ENCODE assay signal across 8 cellular contexts in genomic region chr11:2892215-2893020, GRCh38. TPM values are rescaled to one million over a fixed set of nuclear protein-coding genes. Genes with fewer than 3 reads are reported as not detected.
DNase-seq lines count a peak whose midpoint lies in the region; ATAC-seq, FAIRE-seq and TF ChIP-seq lines count a peak whose summit lies in the region.

No MANE protein-coding gene starts in this region.

- H3K4me1 Mint-ChIP-seq in Calu3 (ENCODE audit: low read depth, unreplicated experiment): peaks cover 15% of the 10 kb centered on the region

- intact Hi-C loops in Calu3 (cut with micrococcal nuclease; ENCODE audit: unreplicated experiment) (loop anchor here (2.0 kb wide), 1 partner anchor 38 kb away; no protein-coding TSS in a partner anchor), pancreas (cut with DNase I) (loop anchor here (5.0 to 10.0 kb wide), 4 partner anchors 358 to 588 kb away; partner anchors contain the start of genes C11orf21 (in 1 of the 3) and TSPAN32 (in 1 of the 3))

- TF ChIP-seq EP300 in gastroesophageal sphincter (IDR thresholded peaks at IDR 0.05): no peak

- peak; percentile 16 for ATAC-seq in gastroesophageal sphincter
- ATAC-seq in pancreas: peak in 3 of 4 donors; percentile 56 to 65 (median 59)
- no peak for ATAC-seq in GM18870 (IDR thresholded peaks at IDR 0.05; ENCODE audit: unreplicated experiment)

- no TSS peak for BruUV-seq in Calu3 (replicated peaks; lab: Mats Ljungman, UMichigan)

- peaks cover 21% of the 10 kb centered on the region for H3K36me3 Mint-ChIP-seq in Calu3 (ENCODE audit: insufficient read depth, unreplicated experiment)

- CTCF ChIA-PET in Calu3 (lab: Charles Lee): interaction anchor here (0.5 to 6.5 kb wide), 15 partner anchors 11 to 788 kb away, joined by 3 to 100 read pairs (median 8); partner anchors contain the start of gene PHLDA2

- H3K36me3 ChIP-seq in Peyer's patch (no peaks in the 10 kb centered on the region), gastroesophageal sphincter (no peaks in the 10 kb centered on the region), pancreas (no peaks in the 10 kb centered on the region)

- 7% methylated on average over 9 of the region's 36 CpGs; no CpG with 5 or more reads in 1 of the 2 donors for WGBS in gastroesophageal sphincter (ENCODE audit: low coverage in 1 of 2), 2 donors
- 12 to 15% methylated on average over 33 to 36 of the region's 36 CpGs for WGBS in pancreas, 2 donors

- no peaks in the 10 kb centered on the region for H3K9me3 Mint-ChIP-seq in Calu3 (ENCODE audit: low read depth, unreplicated experiment)

- H3K9me3 ChIP-seq in Peyer's patch (no peaks in the 10 kb centered on the region), gastroesophageal sphincter (no peaks in the 10 kb centered on the region), pancreas (no peaks in the 10 kb centered on the region)

- H3K4me3 Mint-ChIP-seq in Calu3 (ENCODE audit: low read depth, unreplicated experiment): peak overlapping the region; percentile 72

- peak overlapping the region; percentile 48 to 82 (median 60) for H3K27ac ChIP-seq in Peyer's patch
- H3K27ac ChIP-seq in gastroesophageal sphincter: peak overlapping the region in 3 of 4 donors; percentile 62 to 81 (median 78)
- peak overlapping the region in 2 of 4 donors; percentile 3 to 13 for H3K27ac ChIP-seq in pancreas

- peak overlapping the region; percentile 84 for H3K27ac Mint-ChIP-seq in Calu3 (ENCODE audit: unreplicated experiment)

- no peaks in the 10 kb centered on the region for H3K27me3 Mint-ChIP-seq in Calu3 (ENCODE audit: unreplicated experiment)

- DNase-seq in Calu3 (peak; percentile 73), HT-29 (ENCODE audit: low spot score) (peak; percentile 81), Peyer's patch (peak; percentile 62 to 76 (median 75)), pancreas (peak in 3 of 6 donors; percentile 46 to 80 (median 64)), H4 (ENCODE audit: low spot score) (no peak)
- peak; percentile 70 for DNase-seq in activated naive CD4-positive, alpha-beta T cell treated with Interleukin-2 at 50 U/mL for 16 hours

- no peak for TF ChIP-seq POLR2A in Peyer's patch (IDR thresholded peaks at IDR 0.05)
- no peak for TF ChIP-seq POLR2A in gastroesophageal sphincter (IDR thresholded peaks at IDR 0.05)

- peak overlapping the region; percentile 35 to 54 (median 48) for H3K4me3 ChIP-seq in Peyer's patch
- H3K4me3 ChIP-seq in gastroesophageal sphincter: peak overlapping the region in 1 of 2 donors; percentile 52
- H3K4me3 ChIP-seq in pancreas: peak overlapping the region in 1 of 4 donors; percentile 29

- H3K4me1 ChIP-seq in Peyer's patch: peaks cover 5 to 27% (median 12%) of the 10 kb centered on the region in 4 donors
- peaks cover 6 to 49% (median 29%) of the 10 kb centered on the region in 3 donors for H3K4me1 ChIP-seq in gastroesophageal sphincter
- peaks cover 14 to 23% (median 17%) of the 10 kb centered on the region in 3 donors for H3K4me1 ChIP-seq in pancreas

- no peak for FAIRE-seq in pancreas (lab: Jason Lieb, UNC)

- H3K27me3 ChIP-seq in Peyer's patch: no peaks in the 10 kb centered on the region
- H3K27me3 ChIP-seq in gastroesophageal sphincter: no peaks in the 10 kb centered on the region
- H3K27me3 ChIP-seq in pancreas: no peaks in the 10 kb centered on the region

- TF ChIP-seq CTCF in Calu3 (IDR thresholded peaks at IDR 0.05; ENCODE audit: unreplicated experiment) (peak; percentile 86), Peyer's patch (IDR thresholded peaks at IDR 0.05) (peak; percentile 84 to 88 (median 87)), gastroesophageal sphincter (IDR thresholded peaks at IDR 0.05) (peak in 3 of 4 experiments; percentile 93 to 96 (median 96)), pancreas (IDR thresholded peaks at IDR 0.05) (peak; percentile 69 to 83 (median 80))

RNA-seq across cellular contexts. Expression of gene CDKN1C, which starts 6.8 kb away (rescaled TPM):
- total RNA-seq in Calu3 (2022) (2.2 and 2.4 TPM in 2 replicates), Peyer's patch (10 to 100 TPM in 2 of 4 donors, 1 to 10 TPM in 2; 6.1 to 22.3 (median 11.1) TPM), gastroesophageal sphincter (100 to 1,000 TPM in 2 of 4 donors, 10 to 100 TPM in 2; 87.0 to 201 (median 121) TPM), pancreas (10 to 100 TPM in 5 of 6 donors, 1 to 10 TPM in 1; 9.2 to 23.1 (median 19.2) TPM)
- 5.3 and 9.1 TPM in 2 replicates for total RNA-seq in HT-29 (2014; rRNA removed; shearing (Covaris generic))
- 10 to 100 TPM; 36.1 to 71.4 TPM for polyA plus RNA-seq in pancreas
- 4.2 and 5.1 TPM in 2 replicates for total RNA-seq in H4 (2014; rRNA removed; shearing (Covaris generic))

RNA-seq across cellular contexts. Expression of gene PHLDA2, which starts 36.8 kb away (rescaled TPM):
- 111 and 142 TPM in 2 replicates for total RNA-seq in Calu3 (2022)
- total RNA-seq in HT-29 (2014; rRNA removed; shearing (Covaris generic)): 345 and 406 TPM in 2 replicates
- 1 to 10 TPM in 3 of 4 donors, not detected in 1; 4.1 to 6.4 (median 4.9) TPM for total RNA-seq in Peyer's patch
- total RNA-seq in gastroesophageal sphincter: 1 to 10 TPM in 2 of 4 donors, under 1 TPM in 1, not detected in 1; 0.82 to 5.0 (median 1.9) TPM
- 1 to 10 TPM in 4 of 6 donors, under 1 TPM in 2; 0.16 to 9.0 (median 2.1) TPM for total RNA-seq in pancreas
- polyA plus RNA-seq in pancreas: 1 to 10 TPM; 2.6 to 5.9 TPM
- 11.7 and 15.2 TPM in 2 replicates for total RNA-seq in H4 (2014; rRNA removed; shearing (Covaris generic))
